ENCODE assay signal across 1 cellular context in the genomic region with DNA sequence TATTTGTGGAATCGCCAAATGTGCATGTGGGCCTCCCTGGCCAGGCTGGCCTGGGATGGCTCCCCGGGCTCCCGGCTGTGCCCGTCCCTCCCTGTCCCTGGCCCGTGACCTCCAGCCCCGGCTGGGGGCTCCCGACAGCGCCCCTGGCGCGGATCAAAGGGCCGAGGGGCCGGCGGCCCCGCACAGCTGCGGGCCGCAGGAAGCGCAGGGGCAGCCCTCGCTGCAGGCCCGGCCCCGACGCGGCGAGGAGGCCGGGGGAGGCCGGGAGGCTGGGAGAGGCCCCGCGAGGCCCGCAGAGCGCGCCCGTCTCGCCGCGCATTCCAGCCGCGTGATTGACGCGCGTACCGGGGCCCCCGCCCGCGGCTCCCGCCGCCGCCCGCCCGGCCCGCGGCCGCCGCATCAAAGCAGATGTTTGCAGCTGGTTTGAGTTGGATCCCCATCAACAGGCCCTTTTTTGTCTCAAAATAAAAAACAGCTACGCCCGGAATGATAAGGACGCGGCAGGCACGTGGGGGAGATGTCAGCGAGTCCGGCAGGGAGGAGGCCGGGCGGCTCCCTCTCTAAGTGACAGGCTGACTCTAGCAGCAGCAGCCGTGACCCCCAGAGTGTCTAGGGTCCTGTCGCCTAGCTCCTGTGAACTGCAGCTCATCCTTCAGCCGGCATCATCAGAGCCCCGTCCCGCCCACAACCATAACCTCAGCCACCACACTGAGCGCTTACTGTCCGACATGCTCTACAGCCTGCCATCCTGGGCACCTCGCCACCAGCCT.
TF ChIP-seq lines count a peak whose summit lies in the region.

No MANE protein-coding gene starts in this region.

TF ChIP-seq in HepG2, 621 proteins besides CTCF, POLR2A, EP300 and RAD21 (continued from another document):
- TF ChIP-seq, protein P1, sequence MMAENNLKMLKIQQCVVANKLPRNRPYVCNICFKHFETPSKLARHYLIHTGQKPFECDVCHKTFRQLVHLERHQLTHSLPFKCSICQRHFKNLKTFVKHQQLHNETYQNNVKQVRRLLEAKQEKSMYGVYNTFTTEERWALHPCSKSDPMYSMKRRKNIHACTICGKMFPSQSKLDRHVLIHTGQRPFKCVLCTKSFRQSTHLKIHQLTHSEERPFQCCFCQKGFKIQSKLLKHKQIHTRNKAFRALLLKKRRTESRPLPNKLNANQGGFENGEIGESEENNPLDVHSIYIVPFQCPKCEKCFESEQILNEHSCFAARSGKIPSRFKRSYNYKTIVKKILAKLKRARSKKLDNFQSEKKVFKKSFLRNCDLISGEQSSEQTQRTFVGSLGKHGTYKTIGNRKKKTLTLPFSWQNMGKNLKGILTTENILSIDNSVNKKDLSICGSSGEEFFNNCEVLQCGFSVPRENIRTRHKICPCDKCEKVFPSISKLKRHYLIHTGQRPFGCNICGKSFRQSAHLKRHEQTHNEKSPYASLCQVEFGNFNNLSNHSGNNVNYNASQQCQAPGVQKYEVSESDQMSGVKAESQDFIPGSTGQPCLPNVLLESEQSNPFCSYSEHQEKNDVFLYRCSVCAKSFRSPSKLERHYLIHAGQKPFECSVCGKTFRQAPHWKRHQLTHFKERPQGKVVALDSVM (CRISPR knock-in tag; IDR thresholded peaks at IDR 0.05), result peak; percentile 97
- TF ChIP-seq, protein P2, sequence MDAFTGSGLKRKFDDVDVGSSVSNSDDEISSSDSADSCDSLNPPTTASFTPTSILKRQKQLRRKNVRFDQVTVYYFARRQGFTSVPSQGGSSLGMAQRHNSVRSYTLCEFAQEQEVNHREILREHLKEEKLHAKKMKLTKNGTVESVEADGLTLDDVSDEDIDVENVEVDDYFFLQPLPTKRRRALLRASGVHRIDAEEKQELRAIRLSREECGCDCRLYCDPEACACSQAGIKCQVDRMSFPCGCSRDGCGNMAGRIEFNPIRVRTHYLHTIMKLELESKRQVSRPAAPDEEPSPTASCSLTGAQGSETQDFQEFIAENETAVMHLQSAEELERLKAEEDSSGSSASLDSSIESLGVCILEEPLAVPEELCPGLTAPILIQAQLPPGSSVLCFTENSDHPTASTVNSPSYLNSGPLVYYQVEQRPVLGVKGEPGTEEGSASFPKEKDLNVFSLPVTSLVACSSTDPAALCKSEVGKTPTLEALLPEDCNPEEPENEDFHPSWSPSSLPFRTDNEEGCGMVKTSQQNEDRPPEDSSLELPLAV (CRISPR knock-in tag; conservative IDR thresholded peaks at IDR 0.05; ENCODE audit: low read depth), result no peak
- no peak for TF ChIP-seq SNRNP70 (IDR thresholded peaks at IDR 0.05; ENCODE audit: low read depth, low read length)
- no peak for TF ChIP-seq AGO2 (optimal IDR thresholded peaks at IDR 0.05; ENCODE audit: low read depth, low read length)
- no peak for TF ChIP-seq CREM (IDR thresholded peaks at IDR 0.05)
- TF ChIP-seq CREM (CRISPR knock-in tag; IDR thresholded peaks at IDR 0.05), result no peak
- TF ChIP-seq EZH2 (conservative IDR thresholded peaks at IDR 0.05; ENCODE audit: low read depth, low read length), result peak; percentile 94
- no peak for TF ChIP-seq KMT2B (CRISPR knock-in tag; IDR thresholded peaks at IDR 0.05)
- TF ChIP-seq, protein P3, sequence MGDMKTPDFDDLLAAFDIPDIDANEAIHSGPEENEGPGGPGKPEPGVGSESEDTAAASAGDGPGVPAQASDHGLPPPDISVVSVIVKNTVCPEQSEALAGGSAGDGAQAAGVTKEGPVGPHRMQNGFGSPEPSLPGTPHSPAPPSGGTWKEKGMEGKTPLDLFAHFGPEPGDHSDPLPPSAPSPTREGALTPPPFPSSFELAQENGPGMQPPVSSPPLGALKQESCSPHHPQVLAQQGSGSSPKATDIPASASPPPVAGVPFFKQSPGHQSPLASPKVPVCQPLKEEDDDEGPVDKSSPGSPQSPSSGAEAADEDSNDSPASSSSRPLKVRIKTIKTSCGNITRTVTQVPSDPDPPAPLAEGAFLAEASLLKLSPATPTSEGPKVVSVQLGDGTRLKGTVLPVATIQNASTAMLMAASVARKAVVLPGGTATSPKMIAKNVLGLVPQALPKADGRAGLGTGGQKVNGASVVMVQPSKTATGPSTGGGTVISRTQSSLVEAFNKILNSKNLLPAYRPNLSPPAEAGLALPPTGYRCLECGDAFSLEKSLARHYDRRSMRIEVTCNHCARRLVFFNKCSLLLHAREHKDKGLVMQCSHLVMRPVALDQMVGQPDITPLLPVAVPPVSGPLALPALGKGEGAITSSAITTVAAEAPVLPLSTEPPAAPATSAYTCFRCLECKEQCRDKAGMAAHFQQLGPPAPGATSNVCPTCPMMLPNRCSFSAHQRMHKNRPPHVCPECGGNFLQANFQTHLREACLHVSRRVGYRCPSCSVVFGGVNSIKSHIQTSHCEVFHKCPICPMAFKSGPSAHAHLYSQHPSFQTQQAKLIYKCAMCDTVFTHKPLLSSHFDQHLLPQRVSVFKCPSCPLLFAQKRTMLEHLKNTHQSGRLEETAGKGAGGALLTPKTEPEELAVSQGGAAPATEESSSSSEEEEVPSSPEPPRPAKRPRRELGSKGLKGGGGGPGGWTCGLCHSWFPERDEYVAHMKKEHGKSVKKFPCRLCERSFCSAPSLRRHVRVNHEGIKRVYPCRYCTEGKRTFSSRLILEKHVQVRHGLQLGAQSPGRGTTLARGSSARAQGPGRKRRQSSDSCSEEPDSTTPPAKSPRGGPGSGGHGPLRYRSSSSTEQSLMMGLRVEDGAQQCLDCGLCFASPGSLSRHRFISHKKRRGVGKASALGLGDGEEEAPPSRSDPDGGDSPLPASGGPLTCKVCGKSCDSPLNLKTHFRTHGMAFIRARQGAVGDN (CRISPR knock-in tag; IDR thresholded peaks at IDR 0.05), result peak; percentile 14; the same call in 1 of the 2 replicates
- TF ChIP-seq, protein P4, sequence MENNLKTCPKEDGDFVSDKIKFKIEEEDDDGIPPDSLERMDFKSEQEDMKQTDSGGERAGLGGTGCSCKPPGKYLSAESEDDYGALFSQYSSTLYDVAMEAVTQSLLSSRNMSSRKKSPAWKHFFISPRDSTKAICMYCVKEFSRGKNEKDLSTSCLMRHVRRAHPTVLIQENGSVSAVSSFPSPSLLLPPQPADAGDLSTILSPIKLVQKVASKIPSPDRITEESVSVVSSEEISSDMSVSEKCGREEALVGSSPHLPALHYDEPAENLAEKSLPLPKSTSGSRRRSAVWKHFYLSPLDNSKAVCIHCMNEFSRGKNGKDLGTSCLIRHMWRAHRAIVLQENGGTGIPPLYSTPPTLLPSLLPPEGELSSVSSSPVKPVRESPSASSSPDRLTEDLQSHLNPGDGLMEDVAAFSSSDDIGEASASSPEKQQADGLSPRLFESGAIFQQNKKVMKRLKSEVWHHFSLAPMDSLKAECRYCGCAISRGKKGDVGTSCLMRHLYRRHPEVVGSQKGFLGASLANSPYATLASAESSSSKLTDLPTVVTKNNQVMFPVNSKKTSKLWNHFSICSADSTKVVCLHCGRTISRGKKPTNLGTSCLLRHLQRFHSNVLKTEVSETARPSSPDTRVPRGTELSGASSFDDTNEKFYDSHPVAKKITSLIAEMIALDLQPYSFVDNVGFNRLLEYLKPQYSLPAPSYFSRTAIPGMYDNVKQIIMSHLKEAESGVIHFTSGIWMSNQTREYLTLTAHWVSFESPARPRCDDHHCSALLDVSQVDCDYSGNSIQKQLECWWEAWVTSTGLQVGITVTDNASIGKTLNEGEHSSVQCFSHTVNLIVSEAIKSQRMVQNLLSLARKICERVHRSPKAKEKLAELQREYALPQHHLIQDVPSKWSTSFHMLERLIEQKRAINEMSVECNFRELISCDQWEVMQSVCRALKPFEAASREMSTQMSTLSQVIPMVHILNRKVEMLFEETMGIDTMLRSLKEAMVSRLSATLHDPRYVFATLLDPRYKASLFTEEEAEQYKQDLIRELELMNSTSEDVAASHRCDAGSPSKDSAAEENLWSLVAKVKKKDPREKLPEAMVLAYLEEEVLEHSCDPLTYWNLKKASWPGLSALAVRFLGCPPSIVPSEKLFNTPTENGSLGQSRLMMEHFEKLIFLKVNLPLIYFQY (CRISPR knock-in tag; IDR thresholded peaks at IDR 0.05; ENCODE audit: borderline replicate concordance), result no peak
- TF ChIP-seq ZNF792 (CRISPR knock-in tag; IDR thresholded peaks at IDR 0.05), result no peak
- TF ChIP-seq NR2C2 (CRISPR knock-in tag; IDR thresholded peaks at IDR 0.05; ENCODE audit: borderline replicate concordance), result no peak
- TF ChIP-seq, protein P5, sequence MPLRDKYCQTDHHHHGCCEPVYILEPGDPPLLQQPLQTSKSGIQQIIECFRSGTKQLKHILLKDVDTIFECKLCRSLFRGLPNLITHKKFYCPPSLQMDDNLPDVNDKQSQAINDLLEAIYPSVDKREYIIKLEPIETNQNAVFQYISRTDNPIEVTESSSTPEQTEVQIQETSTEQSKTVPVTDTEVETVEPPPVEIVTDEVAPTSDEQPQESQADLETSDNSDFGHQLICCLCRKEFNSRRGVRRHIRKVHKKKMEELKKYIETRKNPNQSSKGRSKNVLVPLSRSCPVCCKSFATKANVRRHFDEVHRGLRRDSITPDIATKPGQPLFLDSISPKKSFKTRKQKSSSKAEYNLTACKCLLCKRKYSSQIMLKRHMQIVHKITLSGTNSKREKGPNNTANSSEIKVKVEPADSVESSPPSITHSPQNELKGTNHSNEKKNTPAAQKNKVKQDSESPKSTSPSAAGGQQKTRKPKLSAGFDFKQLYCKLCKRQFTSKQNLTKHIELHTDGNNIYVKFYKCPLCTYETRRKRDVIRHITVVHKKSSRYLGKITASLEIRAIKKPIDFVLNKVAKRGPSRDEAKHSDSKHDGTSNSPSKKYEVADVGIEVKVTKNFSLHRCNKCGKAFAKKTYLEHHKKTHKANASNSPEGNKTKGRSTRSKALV (CRISPR knock-in tag; IDR thresholded peaks at IDR 0.05), result 0 out of 2 replicates have a peak, but pooled peaks have one; percentile 40
- TF ChIP-seq, protein P6, sequence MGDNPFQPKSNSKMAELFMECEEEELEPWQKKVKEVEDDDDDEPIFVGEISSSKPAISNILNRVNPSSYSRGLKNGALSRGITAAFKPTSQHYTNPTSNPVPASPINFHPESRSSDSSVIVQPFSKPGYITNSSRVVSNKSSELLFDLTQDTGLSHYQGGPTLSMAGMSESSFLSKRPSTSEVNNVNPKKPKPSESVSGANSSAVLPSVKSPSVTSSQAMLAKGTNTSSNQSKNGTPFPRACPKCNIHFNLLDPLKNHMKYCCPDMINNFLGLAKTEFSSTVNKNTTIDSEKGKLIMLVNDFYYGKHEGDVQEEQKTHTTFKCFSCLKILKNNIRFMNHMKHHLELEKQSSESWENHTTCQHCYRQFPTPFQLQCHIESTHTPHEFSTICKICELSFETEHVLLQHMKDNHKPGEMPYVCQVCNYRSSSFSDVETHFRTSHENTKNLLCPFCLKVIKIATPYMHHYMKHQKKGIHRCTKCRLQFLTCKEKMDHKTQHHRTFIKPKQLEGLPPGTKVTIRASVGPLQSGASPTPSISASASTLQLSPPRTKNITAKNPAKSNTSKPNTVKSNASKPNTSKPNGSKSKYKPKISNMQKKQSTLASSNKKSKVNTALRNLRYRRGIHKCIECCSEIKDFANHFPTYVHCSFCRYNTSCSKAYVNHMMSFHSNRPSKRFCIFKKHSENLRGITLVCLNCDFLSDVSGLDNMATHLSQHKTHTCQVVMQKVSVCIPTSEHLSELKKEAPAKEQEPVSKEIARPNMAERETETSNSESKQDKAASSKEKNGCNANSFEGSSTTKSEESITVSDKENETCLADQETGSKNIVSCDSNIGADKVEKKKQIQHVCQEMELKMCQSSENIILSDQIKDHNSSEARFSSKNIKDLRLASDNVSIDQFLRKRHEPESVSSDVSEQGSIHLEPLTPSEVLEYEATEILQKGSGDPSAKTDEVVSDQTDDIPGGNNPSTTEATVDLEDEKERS (CRISPR knock-in tag; IDR thresholded peaks at IDR 0.05), result no peak
- TF ChIP-seq NONO (IDR thresholded peaks at IDR 0.05), result no peak
- no peak for TF ChIP-seq NONO (CRISPR knock-in tag; conservative IDR thresholded peaks at IDR 0.05)
- peak; percentile 32; the same call in 1 of the 2 replicates for TF ChIP-seq TCF7 (IDR thresholded peaks at IDR 0.05; ENCODE audit: low read depth)
- no peak for TF ChIP-seq ZNF30 (CRISPR knock-in tag; IDR thresholded peaks at IDR 0.05)
- no peak for TF ChIP-seq AKAP8 (CRISPR knock-in tag; IDR thresholded peaks at IDR 0.05)
- TF ChIP-seq MBNL3 (CRISPR knock-in tag; conservative IDR thresholded peaks at IDR 0.05), result no peak
- no peak for TF ChIP-seq EEA1 (CRISPR knock-in tag; IDR thresholded peaks at IDR 0.05; ENCODE audit: borderline replicate concordance)
- no peak for TF ChIP-seq MAFG (CRISPR knock-in tag; IDR thresholded peaks at IDR 0.05)
- no peak for TF ChIP-seq ZNF460 (CRISPR knock-in tag; IDR thresholded peaks at IDR 0.05; ENCODE audit: borderline replicate concordance)
TF ChIP-seq in HepG2: peak in this region for 8.
